7 cellular contexts compared by ENCODE assay signal in the genomic region with DNA sequence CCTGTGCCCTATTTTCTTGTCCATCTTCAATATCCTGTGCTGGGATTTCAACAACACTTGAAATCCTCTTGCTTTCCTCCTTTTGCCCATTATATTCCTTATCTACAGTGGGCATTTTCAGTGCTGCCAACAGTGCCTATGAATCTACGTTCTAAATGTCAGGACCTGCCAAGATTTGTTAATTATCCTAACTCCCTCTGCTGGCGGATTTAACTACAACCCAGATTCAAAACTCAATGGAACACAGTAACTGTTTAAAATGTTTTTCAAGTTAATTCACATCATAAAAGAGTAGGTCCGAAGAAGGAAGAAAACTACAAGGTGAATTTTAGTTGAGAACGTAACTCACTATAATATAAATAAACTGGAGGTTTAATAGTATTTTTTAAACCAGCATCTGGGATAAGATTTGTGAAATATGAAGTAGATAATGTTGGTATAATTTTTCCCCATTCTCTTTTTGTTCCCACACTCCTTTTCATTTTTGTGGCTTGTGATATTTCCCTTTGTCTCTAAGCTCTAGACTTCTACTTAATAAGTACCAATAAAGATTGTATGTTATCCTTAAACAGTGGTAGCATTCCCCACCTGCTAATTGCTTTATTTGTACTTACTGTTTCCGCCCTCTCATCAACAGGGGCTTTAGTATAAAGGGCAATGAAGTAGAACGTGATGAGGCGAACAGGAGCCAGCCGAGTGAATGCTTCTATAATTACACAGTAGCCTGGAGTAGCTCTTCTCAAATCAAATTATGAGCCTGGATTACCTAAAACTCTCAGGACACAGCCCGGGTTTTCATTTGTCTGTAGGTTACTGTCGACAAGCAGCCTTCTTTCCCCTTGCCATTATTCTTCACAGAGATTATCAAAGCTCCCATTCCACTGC.
DNase-seq lines count a peak whose midpoint lies in the region; ATAC-seq, FAIRE-seq and TF ChIP-seq lines count a peak whose summit lies in the region.

No MANE protein-coding gene starts in this region.

- H4K20me1 ChIP-seq in astrocyte (ENCODE audit: insufficient read depth, low read length) (no peaks in the 10 kb centered on the region), HepG2 (ENCODE audit: insufficient read depth, low read length) (no peaks in the 10 kb centered on the region)

- no peak overlapping the region for H3K27ac ChIP-seq in astrocyte (ENCODE audit: low read depth, low read length)
- no peak overlapping the region for H3K27ac ChIP-seq in HepG2 (ENCODE audit: extremely low read length, insufficient read depth, low read length)
- H3K27ac ChIP-seq in sigmoid colon: no peak overlapping the region

- BruUV-seq in HepG2 (replicated peaks; lab: Mats Ljungman, UMichigan): no TSS peak

- no peak overlapping the region for H3K27ac Mint-ChIP-seq in astrocyte (ENCODE audit: unreplicated experiment)
- H3K27ac Mint-ChIP-seq in T-helper 17 cell: no peak overlapping the region

- POLR2A ChIA-PET in HepG2 (lab: Yijun Ruan, JAX): no interaction called here

- H3K36me3 Mint-ChIP-seq in astrocyte (ENCODE audit: low read depth, unreplicated experiment): no peaks in the 10 kb centered on the region
- H3K36me3 Mint-ChIP-seq in T-helper 17 cell (ENCODE audit: low read depth): no peaks in the 10 kb centered on the region

- ATAC-seq in GM19043 (IDR thresholded peaks at IDR 0.05; ENCODE audit: low read depth, unreplicated experiment): peak; percentile 53
- ATAC-seq in HepG2: 0 out of 3 replicates have a peak, but pooled peaks have one; percentile 38
- ATAC-seq in T-helper 17 cell: no peak

- no peaks in the 10 kb centered on the region for H3K4me1 ChIP-seq in astrocyte (ENCODE audit: insufficient read depth, low read length)
- H3K4me1 ChIP-seq in HepG2 (ENCODE audit: insufficient read depth, low read length): no peaks in the 10 kb centered on the region
- H3K4me1 ChIP-seq in sigmoid colon: no peaks in the 10 kb centered on the region

- FAIRE-seq in astrocyte (lab: Jason Lieb, UNC) (no peak), HepG2 (lab: Jason Lieb, UNC) (peak; percentile 34)

- H3K9me3 ChIP-seq in astrocyte (ENCODE audit: insufficient read depth, low read depth, low read length) (no peaks in the 10 kb centered on the region), HepG2 (ENCODE audit: low read length) (no peaks in the 10 kb centered on the region), sigmoid colon (no peaks in the 10 kb centered on the region), T-helper 17 cell (ENCODE audit: control insufficient read depth, low read length, poor library complexity, severe bottlenecking) (no peaks in the 10 kb centered on the region)

- intact Hi-C loops in HepG2 (cut with micrococcal nuclease; ENCODE audit: unreplicated experiment) (loop anchor here (1.0 to 10.0 kb wide), 2 partner anchors 124 to 782 kb away; no protein-coding TSS in a partner anchor), sigmoid colon (cut with DNase I) (loop anchor here (10.0 kb wide), 1 partner anchor 786 kb away; no protein-coding TSS in a partner anchor)

- TF ChIP-seq POLR2A in HepG2 (IDR thresholded peaks at IDR 0.05; ENCODE audit: insufficient read depth in 1 of 2, low read depth in 2 of 2, low read length in 2 of 2) (no peak), sigmoid colon (IDR thresholded peaks at IDR 0.05) (no peak)

- TF ChIP-seq CTCF in astrocyte (IDR thresholded peaks at IDR 0.05; ENCODE audit: insufficient read depth, low read depth, low read length) (peak; percentile 44), HepG2 (CRISPR knock-in tag; IDR thresholded peaks at IDR 0.05) (peak; percentile 41), sigmoid colon (IDR thresholded peaks at IDR 0.05) (no peak)

- H3K9me3 Mint-ChIP-seq in astrocyte (ENCODE audit: unreplicated experiment): no peaks in the 10 kb centered on the region

- H3K4me3 Mint-ChIP-seq in astrocyte (ENCODE audit: unreplicated experiment) (no peak overlapping the region), T-helper 17 cell (no peak overlapping the region)

- in situ Hi-C loops in HepG2 (cut with HindIII; ENCODE audit: extremely low pct_ligation_motif_present, low pct_unique_long_range_greater_than_20kb): loop anchor here (25.0 kb wide), 1 partner anchor 779 kb away; a partner anchor contains a TSS

- 9% methylated on average over 10 of the region's 10 CpGs for WGBS in HepG2 (ENCODE audit: low lambda C conversion rate)
- WGBS in sigmoid colon, 2 donors: 38 to 57% methylated on average over 10 of the region's 10 CpGs

- H2AFZ ChIP-seq in astrocyte (ENCODE audit: low read depth, low read length): no peak overlapping the region
- no peak overlapping the region for H2AFZ ChIP-seq in HepG2 (ENCODE audit: low read length)

- H3K27me3 ChIP-seq in astrocyte (ENCODE audit: insufficient read depth, low read length) (no peaks in the 10 kb centered on the region), HepG2 (ENCODE audit: control insufficient read depth in 1 of 2, insufficient read depth in 2 of 2, low read length in 2 of 2) (no peaks in the 10 kb centered on the region), sigmoid colon (no peaks in the 10 kb centered on the region)

- DNase-seq in NCI-H2029 (lab: John Stamatoyannopoulos, UW) (peak; percentile 96), astrocyte (ENCODE audit: low read depth) (peak; percentile 10), HepG2 (ENCODE audit: low spot score) (peak; percentile 7), sigmoid colon (no peak), SKM-1 treated with dmso at 0.1 percent for 144 hours (lab: John Stamatoyannopoulos, UW; ENCODE audit: unreplicated experiment) (no peak), T-helper 17 cell (no peak)

- H3K4me2 ChIP-seq in astrocyte (ENCODE audit: low read length) (no peak overlapping the region), HepG2 (ENCODE audit: low read depth, low read length) (no peak overlapping the region)

- H3K4me3 ChIP-seq in astrocyte (ENCODE audit: insufficient read depth, low read depth, low read length): no peak overlapping the region
- no peak overlapping the region for H3K4me3 ChIP-seq in HepG2 (replicated peaks in 1 of 3; ENCODE audit: insufficient read depth in 1 of 3, low read depth in 2 of 3, low read length in 3 of 3)
- no peak overlapping the region for H3K4me3 ChIP-seq in sigmoid colon

- CTCF ChIA-PET in HepG2 (lab: Yijun Ruan, JAX; ENCODE audit: low intra/inter-chr PET ratio, low total read pairs): interaction anchor here (1.4 kb wide), 1 partner anchor 781 kb away, joined by 5 read pairs; no protein-coding TSS in a partner anchor

- no peaks in the 10 kb centered on the region for H3K4me1 Mint-ChIP-seq in astrocyte (ENCODE audit: low read depth, unreplicated experiment)
- H3K4me1 Mint-ChIP-seq in T-helper 17 cell: no peaks in the 10 kb centered on the region

- TF ChIP-seq EP300 in HepG2 (IDR thresholded peaks at IDR 0.05; ENCODE audit: low read depth in 2 of 2, low read length in 2 of 2) (no peak), HepG2 (CRISPR knock-in tag; IDR thresholded peaks at IDR 0.05; ENCODE audit: borderline replicate concordance) (no peak), sigmoid colon (IDR thresholded peaks at IDR 0.05) (no peak)

- H3K27me3 Mint-ChIP-seq in astrocyte (ENCODE audit: low read depth, unreplicated experiment) (no peaks in the 10 kb centered on the region), T-helper 17 cell (peaks cover 7% of the 10 kb centered on the region)

- H3K36me3 ChIP-seq in astrocyte (ENCODE audit: insufficient read depth, low read length) (no peaks in the 10 kb centered on the region), HepG2 (replicated peaks in 1 of 2; ENCODE audit: control insufficient read depth in 1 of 2, insufficient read depth in 2 of 2, low read length in 2 of 2) (no peaks in the 10 kb centered on the region), sigmoid colon (no peaks in the 10 kb centered on the region)

- no peak for TF ChIP-seq RAD21 in HepG2 (CRISPR knock-in tag; IDR thresholded peaks at IDR 0.05)

- H3K79me2 ChIP-seq in astrocyte (ENCODE audit: insufficient read depth, low read length): no peaks in the 10 kb centered on the region
- H3K79me2 ChIP-seq in HepG2 (ENCODE audit: insufficient read depth, low read length): no peaks in the 10 kb centered on the region

- H3K9ac ChIP-seq in astrocyte (ENCODE audit: low read length) (no peak overlapping the region), HepG2 (ENCODE audit: insufficient read depth, low read depth, low read length) (no peak overlapping the region)

TF ChIP-seq in HepG2, 621 proteins besides CTCF, POLR2A, EP300 and RAD21:
- 0 out of 2 replicates have a peak, but pooled peaks have one; percentile 24 for TF ChIP-seq SMC3 (IDR thresholded peaks at IDR 0.05; ENCODE audit: low read length)
- TF ChIP-seq ZNF615 (CRISPR knock-in tag; IDR thresholded peaks at IDR 0.05; ENCODE audit: borderline replicate concordance): no peak
- TF ChIP-seq, protein P1, sequence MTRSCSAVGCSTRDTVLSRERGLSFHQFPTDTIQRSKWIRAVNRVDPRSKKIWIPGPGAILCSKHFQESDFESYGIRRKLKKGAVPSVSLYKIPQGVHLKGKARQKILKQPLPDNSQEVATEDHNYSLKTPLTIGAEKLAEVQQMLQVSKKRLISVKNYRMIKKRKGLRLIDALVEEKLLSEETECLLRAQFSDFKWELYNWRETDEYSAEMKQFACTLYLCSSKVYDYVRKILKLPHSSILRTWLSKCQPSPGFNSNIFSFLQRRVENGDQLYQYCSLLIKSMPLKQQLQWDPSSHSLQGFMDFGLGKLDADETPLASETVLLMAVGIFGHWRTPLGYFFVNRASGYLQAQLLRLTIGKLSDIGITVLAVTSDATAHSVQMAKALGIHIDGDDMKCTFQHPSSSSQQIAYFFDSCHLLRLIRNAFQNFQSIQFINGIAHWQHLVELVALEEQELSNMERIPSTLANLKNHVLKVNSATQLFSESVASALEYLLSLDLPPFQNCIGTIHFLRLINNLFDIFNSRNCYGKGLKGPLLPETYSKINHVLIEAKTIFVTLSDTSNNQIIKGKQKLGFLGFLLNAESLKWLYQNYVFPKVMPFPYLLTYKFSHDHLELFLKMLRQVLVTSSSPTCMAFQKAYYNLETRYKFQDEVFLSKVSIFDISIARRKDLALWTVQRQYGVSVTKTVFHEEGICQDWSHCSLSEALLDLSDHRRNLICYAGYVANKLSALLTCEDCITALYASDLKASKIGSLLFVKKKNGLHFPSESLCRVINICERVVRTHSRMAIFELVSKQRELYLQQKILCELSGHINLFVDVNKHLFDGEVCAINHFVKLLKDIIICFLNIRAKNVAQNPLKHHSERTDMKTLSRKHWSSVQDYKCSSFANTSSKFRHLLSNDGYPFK (CRISPR knock-in tag; IDR thresholded peaks at IDR 0.05; ENCODE audit: borderline replicate concordance): no peak
- peak; percentile 71; the same call in 1 of the 2 replicates for TF ChIP-seq MIXL1 (CRISPR knock-in tag; IDR thresholded peaks at IDR 0.05)
- peak; percentile 42 for TF ChIP-seq STAG1 (CRISPR knock-in tag; IDR thresholded peaks at IDR 0.05)
- TF ChIP-seq JUNB (CRISPR knock-in tag; IDR thresholded peaks at IDR 0.05; ENCODE audit: borderline replicate concordance): no peak

Comparison
In these comparisons a context has a peak if more than half of its experiments do, and no peak if none do; other contexts are left out.
1. DNase-seq: peak in NCI-H2029 (single experiment), astrocyte (single experiment) and HepG2 (single experiment); none in sigmoid colon (single experiment), SKM-1 treated with dmso at 0.1 percent for 144 hours (single experiment) and T-helper 17 cell (0 of 3).
2. CTCF ChIP-seq: peak in astrocyte (single experiment) and HepG2 (single experiment); none in sigmoid colon (0 of 4).